ENCODE assay signal across 1 cellular context in the genomic region with DNA sequence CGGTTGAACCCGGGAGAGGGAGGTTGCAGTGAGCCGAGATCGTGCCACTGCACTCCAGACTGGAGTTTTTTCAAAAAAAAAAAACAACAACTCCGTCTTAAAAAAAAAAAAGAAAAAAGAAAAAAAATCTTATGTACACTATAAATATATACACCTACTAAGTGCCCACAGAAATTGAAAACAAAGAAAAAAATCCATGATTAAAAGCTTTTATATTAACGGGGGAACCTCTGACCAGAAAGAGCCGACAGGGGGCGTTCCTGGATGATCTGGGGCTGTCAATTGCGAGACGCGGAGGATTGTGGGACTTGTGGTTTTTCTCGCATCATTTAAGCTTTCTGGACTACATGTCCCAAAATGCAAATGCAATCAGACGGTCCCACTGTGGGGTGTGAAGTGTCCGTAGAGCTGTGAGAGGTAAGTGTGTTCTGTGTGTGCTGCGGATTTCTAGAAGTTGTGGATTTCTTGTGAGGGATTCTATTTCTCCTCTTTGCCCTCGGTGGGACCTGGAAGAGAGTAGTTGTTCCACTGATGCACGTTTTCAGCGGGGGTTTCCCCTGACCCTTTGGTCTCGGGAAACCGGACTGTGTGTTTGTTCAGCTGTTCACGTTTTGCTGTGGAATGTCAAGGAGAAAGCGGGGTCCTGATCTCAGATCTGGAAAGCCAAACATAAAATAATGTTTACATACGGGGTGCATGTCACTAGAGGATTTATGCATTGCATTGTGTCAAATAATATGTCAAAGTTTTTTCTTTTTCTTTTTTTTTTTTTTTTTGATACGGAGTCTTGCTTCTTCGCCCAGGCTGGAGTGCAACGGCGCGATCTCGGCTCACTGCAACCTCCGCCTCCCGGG.
A peak's percentile ranks its signal among the peaks of the same experiment; 100 is the strongest.
TF ChIP-seq lines count a peak whose summit lies in the region.

A gene with protein sequence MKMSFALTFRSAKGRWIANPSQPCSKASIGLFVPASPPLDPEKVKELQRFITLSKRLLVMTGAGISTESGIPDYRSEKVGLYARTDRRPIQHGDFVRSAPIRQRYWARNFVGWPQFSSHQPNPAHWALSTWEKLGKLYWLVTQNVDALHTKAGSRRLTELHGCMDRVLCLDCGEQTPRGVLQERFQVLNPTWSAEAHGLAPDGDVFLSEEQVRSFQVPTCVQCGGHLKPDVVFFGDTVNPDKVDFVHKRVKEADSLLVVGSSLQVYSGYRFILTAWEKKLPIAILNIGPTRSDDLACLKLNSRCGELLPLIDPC (plus strand): TSS at position 360 of the 854 bp plus-strand sequence. CDS start 1,241 bp downstream, outside the sequence.

TF ChIP-seq in K562, 482 proteins besides CTCF, POLR2A, EP300 and RAD21 (continued from another document and continues in another):
- no peak for TF ChIP-seq CREBBP (IDR thresholded peaks at IDR 0.05; ENCODE audit: low read depth, low read length)
- no peak for TF ChIP-seq ESRRB (CRISPR knock-in tag; IDR thresholded peaks at IDR 0.05; ENCODE audit: borderline replicate concordance)
- TF ChIP-seq, protein P1, sequence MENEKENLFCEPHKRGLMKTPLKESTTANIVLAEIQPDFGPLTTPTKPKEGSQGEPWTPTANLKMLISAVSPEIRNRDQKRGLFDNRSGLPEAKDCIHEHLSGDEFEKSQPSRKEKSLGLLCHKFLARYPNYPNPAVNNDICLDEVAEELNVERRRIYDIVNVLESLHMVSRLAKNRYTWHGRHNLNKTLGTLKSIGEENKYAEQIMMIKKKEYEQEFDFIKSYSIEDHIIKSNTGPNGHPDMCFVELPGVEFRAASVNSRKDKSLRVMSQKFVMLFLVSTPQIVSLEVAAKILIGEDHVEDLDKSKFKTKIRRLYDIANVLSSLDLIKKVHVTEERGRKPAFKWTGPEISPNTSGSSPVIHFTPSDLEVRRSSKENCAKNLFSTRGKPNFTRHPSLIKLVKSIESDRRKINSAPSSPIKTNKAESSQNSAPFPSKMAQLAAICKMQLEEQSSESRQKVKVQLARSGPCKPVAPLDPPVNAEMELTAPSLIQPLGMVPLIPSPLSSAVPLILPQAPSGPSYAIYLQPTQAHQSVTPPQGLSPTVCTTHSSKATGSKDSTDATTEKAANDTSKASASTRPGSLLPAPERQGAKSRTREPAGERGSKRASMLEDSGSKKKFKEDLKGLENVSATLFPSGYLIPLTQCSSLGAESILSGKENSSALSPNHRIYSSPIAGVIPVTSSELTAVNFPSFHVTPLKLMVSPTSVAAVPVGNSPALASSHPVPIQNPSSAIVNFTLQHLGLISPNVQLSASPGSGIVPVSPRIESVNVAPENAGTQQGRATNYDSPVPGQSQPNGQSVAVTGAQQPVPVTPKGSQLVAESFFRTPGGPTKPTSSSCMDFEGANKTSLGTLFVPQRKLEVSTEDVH (IDR thresholded peaks at IDR 0.05; ENCODE audit: low read depth, partially characterized antibody): peak; percentile 37
- TF ChIP-seq, protein P2, sequence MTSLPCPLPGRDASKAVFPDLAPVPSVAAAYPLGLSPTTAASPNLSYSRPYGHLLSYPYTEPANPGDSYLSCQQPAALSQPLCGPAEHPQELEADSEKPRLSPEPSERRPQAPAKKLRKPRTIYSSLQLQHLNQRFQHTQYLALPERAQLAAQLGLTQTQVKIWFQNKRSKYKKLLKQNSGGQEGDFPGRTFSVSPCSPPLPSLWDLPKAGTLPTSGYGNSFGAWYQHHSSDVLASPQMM (CRISPR knock-in tag; IDR thresholded peaks at IDR 0.05): no peak
- peak; percentile 96 for TF ChIP-seq HDAC2 (IDR thresholded peaks at IDR 0.05)
- 0 out of 2 replicates have a peak, but pooled peaks have one; percentile 18 for TF ChIP-seq TAF7 (tag; IDR thresholded peaks at IDR 0.05)
- no peak for TF ChIP-seq IFI16 (CRISPR knock-in tag; IDR thresholded peaks at IDR 0.05)
- TF ChIP-seq, protein P3, sequence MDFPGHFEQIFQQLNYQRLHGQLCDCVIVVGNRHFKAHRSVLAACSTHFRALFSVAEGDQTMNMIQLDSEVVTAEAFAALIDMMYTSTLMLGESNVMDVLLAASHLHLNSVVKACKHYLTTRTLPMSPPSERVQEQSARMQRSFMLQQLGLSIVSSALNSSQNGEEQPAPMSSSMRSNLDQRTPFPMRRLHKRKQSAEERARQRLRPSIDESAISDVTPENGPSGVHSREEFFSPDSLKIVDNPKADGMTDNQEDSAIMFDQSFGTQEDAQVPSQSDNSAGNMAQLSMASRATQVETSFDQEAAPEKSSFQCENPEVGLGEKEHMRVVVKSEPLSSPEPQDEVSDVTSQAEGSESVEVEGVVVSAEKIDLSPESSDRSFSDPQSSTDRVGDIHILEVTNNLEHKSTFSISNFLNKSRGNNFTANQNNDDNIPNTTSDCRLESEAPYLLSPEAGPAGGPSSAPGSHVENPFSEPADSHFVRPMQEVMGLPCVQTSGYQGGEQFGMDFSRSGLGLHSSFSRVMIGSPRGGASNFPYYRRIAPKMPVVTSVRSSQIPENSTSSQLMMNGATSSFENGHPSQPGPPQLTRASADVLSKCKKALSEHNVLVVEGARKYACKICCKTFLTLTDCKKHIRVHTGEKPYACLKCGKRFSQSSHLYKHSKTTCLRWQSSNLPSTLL (IDR thresholded peaks at IDR 0.05): no peak
- TF ChIP-seq MCM5 (IDR thresholded peaks at IDR 0.05; ENCODE audit: low read depth): no peak
- TF ChIP-seq BHLHE40 (IDR thresholded peaks at IDR 0.05; ENCODE audit: low read length): peak; percentile 91
- peak; percentile 96 for TF ChIP-seq MBD2 (IDR thresholded peaks at IDR 0.05; ENCODE audit: borderline replicate concordance, low read depth)
- TF ChIP-seq, protein P4, sequence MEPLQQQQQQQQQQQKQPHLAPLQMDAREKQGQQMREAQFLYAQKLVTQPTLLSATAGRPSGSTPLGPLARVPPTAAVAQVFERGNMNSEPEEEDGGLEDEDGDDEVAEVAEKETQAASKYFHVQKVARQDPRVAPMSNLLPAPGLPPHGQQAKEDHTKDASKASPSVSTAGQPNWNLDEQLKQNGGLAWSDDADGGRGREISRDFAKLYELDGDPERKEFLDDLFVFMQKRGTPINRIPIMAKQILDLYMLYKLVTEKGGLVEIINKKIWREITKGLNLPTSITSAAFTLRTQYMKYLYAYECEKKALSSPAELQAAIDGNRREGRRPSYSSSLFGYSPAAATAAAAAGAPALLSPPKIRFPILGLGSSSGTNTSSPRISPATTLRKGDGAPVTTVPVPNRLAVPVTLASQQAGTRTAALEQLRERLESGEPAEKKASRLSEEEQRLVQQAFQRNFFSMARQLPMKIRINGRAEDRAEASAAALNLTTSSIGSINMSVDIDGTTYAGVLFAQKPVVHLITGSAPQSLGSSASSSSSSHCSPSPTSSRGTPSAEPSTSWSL (CRISPR knock-in tag; IDR thresholded peaks at IDR 0.05; ENCODE audit: borderline replicate concordance): no peak
- TF ChIP-seq, protein P5, sequence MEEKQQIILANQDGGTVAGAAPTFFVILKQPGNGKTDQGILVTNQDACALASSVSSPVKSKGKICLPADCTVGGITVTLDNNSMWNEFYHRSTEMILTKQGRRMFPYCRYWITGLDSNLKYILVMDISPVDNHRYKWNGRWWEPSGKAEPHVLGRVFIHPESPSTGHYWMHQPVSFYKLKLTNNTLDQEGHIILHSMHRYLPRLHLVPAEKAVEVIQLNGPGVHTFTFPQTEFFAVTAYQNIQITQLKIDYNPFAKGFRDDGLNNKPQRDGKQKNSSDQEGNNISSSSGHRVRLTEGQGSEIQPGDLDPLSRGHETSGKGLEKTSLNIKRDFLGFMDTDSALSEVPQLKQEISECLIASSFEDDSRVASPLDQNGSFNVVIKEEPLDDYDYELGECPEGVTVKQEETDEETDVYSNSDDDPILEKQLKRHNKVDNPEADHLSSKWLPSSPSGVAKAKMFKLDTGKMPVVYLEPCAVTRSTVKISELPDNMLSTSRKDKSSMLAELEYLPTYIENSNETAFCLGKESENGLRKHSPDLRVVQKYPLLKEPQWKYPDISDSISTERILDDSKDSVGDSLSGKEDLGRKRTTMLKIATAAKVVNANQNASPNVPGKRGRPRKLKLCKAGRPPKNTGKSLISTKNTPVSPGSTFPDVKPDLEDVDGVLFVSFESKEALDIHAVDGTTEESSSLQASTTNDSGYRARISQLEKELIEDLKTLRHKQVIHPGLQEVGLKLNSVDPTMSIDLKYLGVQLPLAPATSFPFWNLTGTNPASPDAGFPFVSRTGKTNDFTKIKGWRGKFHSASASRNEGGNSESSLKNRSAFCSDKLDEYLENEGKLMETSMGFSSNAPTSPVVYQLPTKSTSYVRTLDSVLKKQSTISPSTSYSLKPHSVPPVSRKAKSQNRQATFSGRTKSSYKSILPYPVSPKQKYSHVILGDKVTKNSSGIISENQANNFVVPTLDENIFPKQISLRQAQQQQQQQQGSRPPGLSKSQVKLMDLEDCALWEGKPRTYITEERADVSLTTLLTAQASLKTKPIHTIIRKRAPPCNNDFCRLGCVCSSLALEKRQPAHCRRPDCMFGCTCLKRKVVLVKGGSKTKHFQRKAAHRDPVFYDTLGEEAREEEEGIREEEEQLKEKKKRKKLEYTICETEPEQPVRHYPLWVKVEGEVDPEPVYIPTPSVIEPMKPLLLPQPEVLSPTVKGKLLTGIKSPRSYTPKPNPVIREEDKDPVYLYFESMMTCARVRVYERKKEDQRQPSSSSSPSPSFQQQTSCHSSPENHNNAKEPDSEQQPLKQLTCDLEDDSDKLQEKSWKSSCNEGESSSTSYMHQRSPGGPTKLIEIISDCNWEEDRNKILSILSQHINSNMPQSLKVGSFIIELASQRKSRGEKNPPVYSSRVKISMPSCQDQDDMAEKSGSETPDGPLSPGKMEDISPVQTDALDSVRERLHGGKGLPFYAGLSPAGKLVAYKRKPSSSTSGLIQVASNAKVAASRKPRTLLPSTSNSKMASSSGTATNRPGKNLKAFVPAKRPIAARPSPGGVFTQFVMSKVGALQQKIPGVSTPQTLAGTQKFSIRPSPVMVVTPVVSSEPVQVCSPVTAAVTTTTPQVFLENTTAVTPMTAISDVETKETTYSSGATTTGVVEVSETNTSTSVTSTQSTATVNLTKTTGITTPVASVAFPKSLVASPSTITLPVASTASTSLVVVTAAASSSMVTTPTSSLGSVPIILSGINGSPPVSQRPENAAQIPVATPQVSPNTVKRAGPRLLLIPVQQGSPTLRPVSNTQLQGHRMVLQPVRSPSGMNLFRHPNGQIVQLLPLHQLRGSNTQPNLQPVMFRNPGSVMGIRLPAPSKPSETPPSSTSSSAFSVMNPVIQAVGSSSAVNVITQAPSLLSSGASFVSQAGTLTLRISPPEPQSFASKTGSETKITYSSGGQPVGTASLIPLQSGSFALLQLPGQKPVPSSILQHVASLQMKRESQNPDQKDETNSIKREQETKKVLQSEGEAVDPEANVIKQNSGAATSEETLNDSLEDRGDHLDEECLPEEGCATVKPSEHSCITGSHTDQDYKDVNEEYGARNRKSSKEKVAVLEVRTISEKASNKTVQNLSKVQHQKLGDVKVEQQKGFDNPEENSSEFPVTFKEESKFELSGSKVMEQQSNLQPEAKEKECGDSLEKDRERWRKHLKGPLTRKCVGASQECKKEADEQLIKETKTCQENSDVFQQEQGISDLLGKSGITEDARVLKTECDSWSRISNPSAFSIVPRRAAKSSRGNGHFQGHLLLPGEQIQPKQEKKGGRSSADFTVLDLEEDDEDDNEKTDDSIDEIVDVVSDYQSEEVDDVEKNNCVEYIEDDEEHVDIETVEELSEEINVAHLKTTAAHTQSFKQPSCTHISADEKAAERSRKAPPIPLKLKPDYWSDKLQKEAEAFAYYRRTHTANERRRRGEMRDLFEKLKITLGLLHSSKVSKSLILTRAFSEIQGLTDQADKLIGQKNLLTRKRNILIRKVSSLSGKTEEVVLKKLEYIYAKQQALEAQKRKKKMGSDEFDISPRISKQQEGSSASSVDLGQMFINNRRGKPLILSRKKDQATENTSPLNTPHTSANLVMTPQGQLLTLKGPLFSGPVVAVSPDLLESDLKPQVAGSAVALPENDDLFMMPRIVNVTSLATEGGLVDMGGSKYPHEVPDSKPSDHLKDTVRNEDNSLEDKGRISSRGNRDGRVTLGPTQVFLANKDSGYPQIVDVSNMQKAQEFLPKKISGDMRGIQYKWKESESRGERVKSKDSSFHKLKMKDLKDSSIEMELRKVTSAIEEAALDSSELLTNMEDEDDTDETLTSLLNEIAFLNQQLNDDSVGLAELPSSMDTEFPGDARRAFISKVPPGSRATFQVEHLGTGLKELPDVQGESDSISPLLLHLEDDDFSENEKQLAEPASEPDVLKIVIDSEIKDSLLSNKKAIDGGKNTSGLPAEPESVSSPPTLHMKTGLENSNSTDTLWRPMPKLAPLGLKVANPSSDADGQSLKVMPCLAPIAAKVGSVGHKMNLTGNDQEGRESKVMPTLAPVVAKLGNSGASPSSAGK (IDR thresholded peaks at IDR 0.05): peak; percentile 88
- TF ChIP-seq, protein P6, sequence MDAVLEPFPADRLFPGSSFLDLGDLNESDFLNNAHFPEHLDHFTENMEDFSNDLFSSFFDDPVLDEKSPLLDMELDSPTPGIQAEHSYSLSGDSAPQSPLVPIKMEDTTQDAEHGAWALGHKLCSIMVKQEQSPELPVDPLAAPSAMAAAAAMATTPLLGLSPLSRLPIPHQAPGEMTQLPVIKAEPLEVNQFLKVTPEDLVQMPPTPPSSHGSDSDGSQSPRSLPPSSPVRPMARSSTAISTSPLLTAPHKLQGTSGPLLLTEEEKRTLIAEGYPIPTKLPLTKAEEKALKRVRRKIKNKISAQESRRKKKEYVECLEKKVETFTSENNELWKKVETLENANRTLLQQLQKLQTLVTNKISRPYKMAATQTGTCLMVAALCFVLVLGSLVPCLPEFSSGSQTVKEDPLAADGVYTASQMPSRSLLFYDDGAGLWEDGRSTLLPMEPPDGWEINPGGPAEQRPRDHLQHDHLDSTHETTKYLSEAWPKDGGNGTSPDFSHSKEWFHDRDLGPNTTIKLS (IDR thresholded peaks at IDR 0.05; ENCODE audit: borderline replicate concordance, low read depth): peak; percentile 89
- no peak for TF ChIP-seq NCOA2 (IDR thresholded peaks at IDR 0.05; ENCODE audit: partially characterized antibody in 2 of 2)
- peak; percentile 82 for TF ChIP-seq CREM (IDR thresholded peaks at IDR 0.05; ENCODE audit: low read depth)
- TF ChIP-seq, protein P7, sequence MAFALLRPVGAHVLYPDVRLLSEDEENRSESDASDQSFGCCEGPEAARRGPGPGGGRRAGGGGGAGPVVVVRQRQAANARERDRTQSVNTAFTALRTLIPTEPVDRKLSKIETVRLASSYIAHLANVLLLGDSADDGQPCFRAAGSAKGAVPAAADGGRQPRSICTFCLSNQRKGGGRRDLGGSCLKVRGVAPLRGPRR (CRISPR knock-in tag; IDR thresholded peaks at IDR 0.05): no peak
- TF ChIP-seq ZFP1 (CRISPR knock-in tag; IDR thresholded peaks at IDR 0.05): no peak
- TF ChIP-seq ZBED1 (IDR thresholded peaks at IDR 0.05): no peak
- TF ChIP-seq HIVEP1 (CRISPR knock-in tag; IDR thresholded peaks at IDR 0.05): no peak
- TF ChIP-seq GTF2A2 (tag; IDR thresholded peaks at IDR 0.05): no peak
- no peak for TF ChIP-seq ZFPM2 (CRISPR knock-in tag; IDR thresholded peaks at IDR 0.05)
- no peak for TF ChIP-seq ZNF311 (CRISPR knock-in tag; IDR thresholded peaks at IDR 0.05)
- no peak for TF ChIP-seq FIP1L1 (IDR thresholded peaks at IDR 0.05; ENCODE audit: low read depth, low read length, poor library complexity, severe bottlenecking)
- no peak for TF ChIP-seq NFIX (CRISPR knock-in tag; IDR thresholded peaks at IDR 0.05; ENCODE audit: low read depth)
- TF ChIP-seq MXI1 (IDR thresholded peaks at IDR 0.05; ENCODE audit: low read depth, low read length): no peak; the same call in 1 of the 2 replicates
- no peak for TF ChIP-seq HMGN3 (IDR thresholded peaks at IDR 0.05; ENCODE audit: borderline replicate concordance, extremely low read depth, insufficient read length, low read depth, low read length)
- TF ChIP-seq, protein P8, sequence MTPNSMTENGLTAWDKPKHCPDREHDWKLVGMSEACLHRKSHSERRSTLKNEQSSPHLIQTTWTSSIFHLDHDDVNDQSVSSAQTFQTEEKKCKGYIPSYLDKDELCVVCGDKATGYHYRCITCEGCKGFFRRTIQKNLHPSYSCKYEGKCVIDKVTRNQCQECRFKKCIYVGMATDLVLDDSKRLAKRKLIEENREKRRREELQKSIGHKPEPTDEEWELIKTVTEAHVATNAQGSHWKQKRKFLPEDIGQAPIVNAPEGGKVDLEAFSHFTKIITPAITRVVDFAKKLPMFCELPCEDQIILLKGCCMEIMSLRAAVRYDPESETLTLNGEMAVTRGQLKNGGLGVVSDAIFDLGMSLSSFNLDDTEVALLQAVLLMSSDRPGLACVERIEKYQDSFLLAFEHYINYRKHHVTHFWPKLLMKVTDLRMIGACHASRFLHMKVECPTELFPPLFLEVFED (CRISPR knock-in tag; conservative IDR thresholded peaks at IDR 0.05): no peak
